8 cellular contexts compared by ENCODE assay signal in the genomic region with DNA sequence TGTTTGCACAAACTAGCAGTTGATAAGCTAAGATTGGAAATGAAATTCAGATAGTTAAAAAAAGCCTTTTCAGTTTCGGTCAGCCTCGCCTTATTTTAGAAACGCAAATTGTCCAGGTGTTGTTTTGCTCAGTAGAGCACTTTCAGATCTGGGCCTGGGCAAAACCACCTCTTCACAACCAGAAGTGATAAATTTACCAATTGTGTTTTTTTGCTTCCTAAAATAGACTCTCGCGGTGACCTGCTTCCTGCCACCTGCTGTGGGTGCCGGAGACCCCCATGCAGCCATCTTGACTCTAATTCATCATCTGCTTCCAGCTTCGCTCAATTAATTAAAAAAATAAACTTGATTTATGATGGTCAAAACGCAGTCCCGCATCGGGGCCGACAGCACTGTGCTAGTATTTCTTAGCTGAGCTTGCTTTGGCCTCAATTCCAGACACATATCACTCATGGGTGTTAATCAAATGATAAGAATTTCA.
DNase-seq lines count a peak whose midpoint lies in the region; ATAC-seq and TF ChIP-seq lines count a peak whose summit lies in the region.

No MANE protein-coding gene starts in this region.

- WGBS in heart right ventricle, 2 donors, result 71 to 77% methylated on average over 11 of the region's 11 CpGs
- WGBS in stomach, 5 donors, result 39 to 65% (median 45%) methylated on average over 11 of the region's 11 CpGs

- H3K4me1 ChIP-seq in heart right ventricle (no peaks in the 10 kb centered on the region), stomach (no peaks in the 10 kb centered on the region)

- TF ChIP-seq POLR2A in stomach (IDR thresholded peaks at IDR 0.05), result no peak

- H3K27me3 ChIP-seq in heart right ventricle (peaks cover 0 to 55% (median 13%) of the 10 kb centered on the region in 7 donors), stomach (peaks cover 0 to 27% (median 0%) of the 10 kb centered on the region in 3 donors)

- CTCF ChIA-PET in activated CD8-positive, alpha-beta T cell treated with anti-CD3 and anti-CD28 coated beads, Interleukin-2, amount 10 ng/mL, durations not matched to agents 7 days and 5 days (lab: Charles Lee), result interaction anchor here (1.2 to 1.3 kb wide), 3 partner anchors 9 to 555 kb away, joined by 3 to 5 read pairs (median 3); no protein-coding TSS in a partner anchor

- no peak for ATAC-seq in Right ventricle myocardium inferior
- no peak for ATAC-seq in heart right ventricle
- ATAC-seq in HG02981 (IDR thresholded peaks at IDR 0.05; ENCODE audit: unreplicated experiment), result peak; percentile 49
- ATAC-seq in activated CD8-positive, alpha-beta T cell treated with anti-CD3 and anti-CD28 coated beads, Interleukin-2, amount 10 ng/mL, durations not matched to agents 7 days and 5 days, result no peak

- in situ Hi-C loops in G401 (cut with HindIII; ENCODE audit: low sequenced_read_pairs), result no loop called here

- H3K27ac ChIP-seq in heart right ventricle (no peak overlapping the region), stomach (peak overlapping the region in 1 of 5 donors; percentile 14)

- POLR2A ChIA-PET in activated CD8-positive, alpha-beta T cell treated with anti-CD3 and anti-CD28 coated beads, Interleukin-2, amount 10 ng/mL, durations not matched to agents 7 days and 5 days (lab: Charles Lee), result interaction anchor here (0.6 to 1.2 kb wide), 5 partner anchors 11 to 860 kb away, joined by 3 to 5 read pairs (median 4); no protein-coding TSS in a partner anchor

- TF ChIP-seq CTCF in heart right ventricle (IDR thresholded peaks at IDR 0.05), result no peak
- no peak for TF ChIP-seq CTCF in stomach (IDR thresholded peaks at IDR 0.05)

- intact Hi-C loops in Right ventricle myocardium inferior (cut with DNase I), result no loop called here
- intact Hi-C loops in heart right ventricle (cut with DNase I), result no loop called here
- intact Hi-C loops in stomach (cut with DNase I; ENCODE audit: low total_unique reads), result no loop called here

- no peaks in the 10 kb centered on the region for H3K27me3 Mint-ChIP-seq in activated CD8-positive, alpha-beta T cell treated with anti-CD3 and anti-CD28 coated beads, Interleukin-2, amount 10 ng/mL, durations not matched to agents 7 days and 5 days (ENCODE audit: low read depth)

- peak overlapping the region; percentile 69 for H3K4me3 Mint-ChIP-seq in activated CD8-positive, alpha-beta T cell treated with anti-CD3 and anti-CD28 coated beads, Interleukin-2, amount 10 ng/mL, durations not matched to agents 7 days and 5 days

- H3K9me3 ChIP-seq in heart right ventricle (peaks cover 0 to 4% (median 0%) of the 10 kb centered on the region in 11 donors), stomach (no peaks in the 10 kb centered on the region)

- H3K27ac Mint-ChIP-seq in activated CD8-positive, alpha-beta T cell treated with anti-CD3 and anti-CD28 coated beads, Interleukin-2, amount 10 ng/mL, durations not matched to agents 7 days and 5 days, result peak overlapping the region; percentile 92

- H3K4me3 ChIP-seq in heart right ventricle (no peak overlapping the region), stomach (no peak overlapping the region)

- no peaks in the 10 kb centered on the region for H3K36me3 ChIP-seq in heart right ventricle
- no peaks in the 10 kb centered on the region for H3K36me3 ChIP-seq in stomach

- H3K36me3 Mint-ChIP-seq in activated CD8-positive, alpha-beta T cell treated with anti-CD3 and anti-CD28 coated beads, Interleukin-2, amount 10 ng/mL, durations not matched to agents 7 days and 5 days (ENCODE audit: low read depth), result no peaks in the 10 kb centered on the region

- no peaks in the 10 kb centered on the region for H3K9me3 Mint-ChIP-seq in activated CD8-positive, alpha-beta T cell treated with anti-CD3 and anti-CD28 coated beads, Interleukin-2, amount 10 ng/mL, durations not matched to agents 7 days and 5 days (ENCODE audit: insufficient read depth)

- TF ChIP-seq EP300 in stomach (IDR thresholded peaks at IDR 0.05), result no peak

- peaks cover 71% of the 10 kb centered on the region for H3K4me1 Mint-ChIP-seq in activated CD8-positive, alpha-beta T cell treated with anti-CD3 and anti-CD28 coated beads, Interleukin-2, amount 10 ng/mL, durations not matched to agents 7 days and 5 days (ENCODE audit: low read depth)

- DNase-seq in Right ventricle myocardium inferior (ENCODE audit: missing footprints) (peak; percentile 18), heart right ventricle (no peak), stomach (peak; percentile 23), G401 (ENCODE audit: low spot score) (no peak), T-helper 9 cell (no peak), AG20443 (ENCODE audit: low spot score) (no peak)
- DNase-seq in activated CD8-positive, alpha-beta T cell treated with anti-CD3 and anti-CD28 coated beads, Interleukin-2, amount 10 ng/mL, durations not matched to agents 7 days and 5 days, result peak; percentile 73

Comparison
In these comparisons a context has a peak if more than half of its experiments do, and no peak if none do; other contexts are left out.
1. DNase-seq: peak in Right ventricle myocardium inferior (single experiment), activated CD8-positive, alpha-beta T cell treated with anti-CD3 and anti-CD28 coated beads, Interleukin-2, amount 10 ng/mL, durations not matched to agents 7 days and 5 days (single experiment) and stomach (single experiment); none in heart right ventricle (0 of 2), G401 (single experiment), T-helper 9 cell (single experiment) and AG20443 (single experiment).